Comparison of ENCODE assay signal across 14 cellular contexts in genomic region chr12:130876758-130877157, GRCh38. TPM values are rescaled to one million over a fixed set of nuclear protein-coding genes. Genes with fewer than 3 reads are reported as not detected.
DNase-seq lines count a peak whose midpoint lies in the region; ATAC-seq and TF ChIP-seq lines count a peak whose summit lies in the region.
"Had no signal": no experiment of that assay in that cellular context is flagged by ENCODE, and none has a peak within 500 bp of the region (broad histone marks: within the 10 kb centered on the region; RNA-seq: fewer than 3 reads in every experiment).

No MANE protein-coding gene starts in this region.

- H3K9me3 Mint-ChIP-seq in neural crest cell: no peaks in the 10 kb centered on the region
- H3K9me3 Mint-ChIP-seq in MCF 10A (ENCODE audit: unreplicated experiment): no peaks in the 10 kb centered on the region
- H3K9me3 Mint-ChIP-seq: T-helper 1 cell treated with Interleukin-12 subunit alpha and Interleukin-12 subunit beta and Interleukin-4 antibody, amounts not matched to agents 30 μg/mL and 1 μg/mL, for 36 hours had no signal

- ATAC-seq in HG03342 (IDR thresholded peaks at IDR 0.05; ENCODE audit: unreplicated experiment): no peak
- no peak for ATAC-seq in HG03039 (IDR thresholded peaks at IDR 0.05; ENCODE audit: unreplicated experiment)

- H3K27me3 Mint-ChIP-seq in neural crest cell (ENCODE audit: low read depth) (peaks cover 13% of the 10 kb centered on the region), MCF 10A (ENCODE audit: insufficient read depth, unreplicated experiment) (no peaks in the 10 kb centered on the region)

- intact Hi-C loops in MCF 10A (cut with micrococcal nuclease): no loop called here

- POLR2A ChIA-PET in MCF 10A (lab: Yijun Ruan, JAX): no interaction called here

- peaks cover 52% of the 10 kb centered on the region for H3K4me1 Mint-ChIP-seq in neural crest cell
- H3K4me1 Mint-ChIP-seq in MCF 10A (ENCODE audit: insufficient read depth, unreplicated experiment): peaks cover 26% of the 10 kb centered on the region

- no peak overlapping the region for H3K27ac Mint-ChIP-seq in neural crest cell (ENCODE audit: unreplicated experiment)
- no peak overlapping the region for H3K27ac Mint-ChIP-seq in MCF 10A (ENCODE audit: low read depth, unreplicated experiment)
- H3K27ac Mint-ChIP-seq: T-helper 1 cell treated with Interleukin-12 subunit alpha and Interleukin-12 subunit beta and Interleukin-4 antibody, amounts not matched to agents 30 μg/mL and 1 μg/mL, for 36 hours had no signal

- TF ChIP-seq CTCF in neural crest cell (conservative IDR thresholded peaks at IDR 0.05): peak; percentile 13
- TF ChIP-seq CTCF in MCF 10A (IDR thresholded peaks at IDR 0.05; ENCODE audit: unreplicated experiment): no peak

- H3K36me3 Mint-ChIP-seq in neural crest cell (ENCODE audit: low read depth) (peaks cover 38% of the 10 kb centered on the region), MCF 10A (ENCODE audit: insufficient read depth, unreplicated experiment) (peaks cover 62% of the 10 kb centered on the region)

- DNase-seq in NCI-H2171 treated with DMSO at 0.1 percent for 48 hours (lab: John Stamatoyannopoulos, UW) (peak; percentile 13), NCI-H2171 (lab: John Stamatoyannopoulos, UW) (no peak), ELR (ENCODE audit: low read depth) (peak; percentile 22), OCI-M1 (lab: John Stamatoyannopoulos, UW) (peak; percentile 19), neural crest cell (ENCODE audit: low read depth, low spot score) (no peak), MCF 10A (ENCODE audit: unreplicated experiment) (no peak)
- DNase-seq: 8988T; activated CD4-positive, alpha-beta T cell treated with anti-CD3 and anti-CD28 coated beads, Interleukin-2, amount 50 U/mL, for 1 hour; activated T-cell treated with anti-CD3 and anti-CD28 coated beads, Interleukin-2, amount 50 U/mL, for 1 hour; NCI-H748 treated with DMSO at 0.1 percent for 48 hours; trophoblast cell had no signal

- BruUV-seq in MCF 10A (replicated peaks; lab: Mats Ljungman, UMichigan): no TSS peak

- H3K4me3 Mint-ChIP-seq in neural crest cell (peak overlapping the region; percentile 96), MCF 10A (ENCODE audit: unreplicated experiment) (no peak overlapping the region)
- H3K4me3 Mint-ChIP-seq: T-helper 1 cell treated with Interleukin-12 subunit alpha and Interleukin-12 subunit beta and Interleukin-4 antibody, amounts not matched to agents 30 μg/mL and 1 μg/mL, for 36 hours had no signal

- CTCF ChIA-PET in MCF 10A (lab: Yijun Ruan, JAX): interaction anchor here (0.7 kb wide), 2 partner anchors 53 to 1111 kb away, joined by 3 read pairs; no protein-coding TSS in a partner anchor

RNA-seq across cellular contexts. Expression of gene RAN, which starts 4.9 kb away (rescaled TPM):
- total RNA-seq in neural crest cell (1,593 and 1,610 TPM in 2 replicates), MCF 10A (2022) (1,362 and 1,467 TPM in 2 replicates)

RNA-seq across cellular contexts. Expression of gene STX2, which starts 37.7 kb away (rescaled TPM):
- 31.0 and 32.7 TPM in 2 replicates for total RNA-seq in neural crest cell
- total RNA-seq in MCF 10A (2022): 19.0 and 21.6 TPM in 2 replicates

Comparison
In these comparisons a context has a peak if more than half of its experiments do, and no peak if none do; other contexts are left out.
1. DNase-seq: peak in NCI-H2171 treated with DMSO at 0.1 percent for 48 hours (single experiment), ELR (single experiment) and OCI-M1 (single experiment); none in NCI-H2171 (single experiment), neural crest cell (single experiment) and MCF 10A (single experiment).